ENCODE assay signal across 9 cellular contexts in the genomic region with DNA sequence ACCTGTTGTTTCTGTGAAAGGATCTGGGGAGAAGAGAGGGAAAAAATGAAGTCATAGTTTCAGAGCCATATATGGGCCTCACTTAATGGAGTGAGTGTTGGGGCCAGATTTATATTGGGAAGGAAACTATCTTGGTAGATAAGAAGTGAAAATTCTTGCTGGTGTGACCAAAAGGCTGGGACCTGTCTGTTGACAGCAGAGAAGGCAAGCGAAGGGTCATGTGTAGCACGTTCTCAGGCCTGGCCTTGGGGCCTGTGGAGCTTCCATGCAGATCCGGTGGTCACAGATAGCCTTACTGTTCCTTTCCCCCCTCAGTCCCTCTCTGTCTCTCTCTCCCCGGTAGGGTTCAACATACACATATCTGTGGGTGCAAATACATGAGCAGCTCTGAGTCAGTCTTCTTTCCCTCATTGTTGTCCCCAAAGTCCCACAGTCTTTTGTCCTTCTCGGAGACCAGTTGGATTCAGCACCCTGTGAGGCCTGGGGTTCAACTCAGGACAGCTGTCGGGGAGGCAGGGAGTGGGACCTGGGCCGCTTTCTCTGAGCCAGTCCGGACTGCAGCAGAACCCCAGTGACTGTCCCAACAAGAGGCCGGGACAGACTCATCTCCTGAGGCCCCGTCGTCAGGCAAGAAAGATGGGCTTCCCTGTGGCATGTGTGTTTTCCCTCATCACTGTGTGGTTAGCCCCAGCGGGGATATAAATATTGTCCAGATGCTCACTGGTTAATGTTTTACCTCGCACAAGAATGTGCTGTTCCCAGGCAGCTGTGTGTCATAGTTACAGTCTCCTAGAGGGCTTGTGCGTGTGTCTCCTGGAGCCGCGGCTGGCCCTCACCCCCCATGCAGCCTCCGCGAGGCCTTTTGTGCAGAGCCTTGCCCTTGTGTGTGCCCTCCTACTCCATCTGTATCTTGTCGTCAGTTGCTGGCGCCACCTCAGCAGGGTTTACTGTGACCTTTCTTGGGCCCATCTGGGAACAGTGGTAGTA. TPM values are rescaled to one million over a fixed set of nuclear protein-coding genes. Genes with fewer than 3 reads are reported as not detected.
DNase-seq lines count a peak whose midpoint lies in the region; TF ChIP-seq lines count a peak whose summit lies in the region.
"Had no signal": no experiment of that assay in that cellular context is flagged by ENCODE, and none has a peak within 500 bp of the region (broad histone marks: within the 10 kb centered on the region; RNA-seq: fewer than 3 reads in every experiment).

No MANE protein-coding gene starts in this region.

- DNase-seq in DMS53 treated with DMSO at 0.1 percent for 48 hours (lab: John Stamatoyannopoulos, UW; ENCODE audit: unreplicated experiment), result peak; percentile 66
- DNase-seq in SW480 (ENCODE audit: low spot score), result peak; percentile 72
- no peak for DNase-seq in right atrium auricular region (ENCODE audit: low spot score)
- peak; percentile 98 for DNase-seq in renal cortical epithelial cell (ENCODE audit: low read depth)
- no peak for DNase-seq in NCI-H345 treated with DMSO at 0.1 percent for 48 hours (lab: John Stamatoyannopoulos, UW; ENCODE audit: unreplicated experiment)
- no peak for DNase-seq in activated CD4-positive, alpha-beta T cell treated with anti-CD3 and anti-CD28 coated beads for 48 hours
- DNase-seq in NCI-H1105 (lab: John Stamatoyannopoulos, UW), result no peak
- DNase-seq: H9, SIG-M5 had no signal

- H3K9me3 ChIP-seq in right atrium auricular region, result no peaks in the 10 kb centered on the region

- peak overlapping the region; percentile 79 to 93 for H3K27ac ChIP-seq in right atrium auricular region

- no peaks in the 10 kb centered on the region for H3K27me3 ChIP-seq in right atrium auricular region

- peak overlapping the region; percentile 12 for H3K4me3 ChIP-seq in right atrium auricular region

- H3K4me1 ChIP-seq in right atrium auricular region, result peaks cover 0 to 31% of the 10 kb centered on the region in 2 donors

- no peak for TF ChIP-seq CTCF in right atrium auricular region (IDR thresholded peaks at IDR 0.05)

- no peaks in the 10 kb centered on the region for H3K36me3 ChIP-seq in right atrium auricular region

RNA-seq across cellular contexts. Expression of a gene that starts 34.7 kb away (rescaled TPM):
- total RNA-seq in right atrium auricular region (100 to 1,000 TPM in 1 of 2 donors, 10 to 100 TPM in 1; 85.4 to 130 TPM), renal cortical epithelial cell (17.0 and 25.5 TPM in 2 replicates)

Comparison
In these comparisons a context has a peak if more than half of its experiments do, and no peak if none do; other contexts are left out.
1. DNase-seq: peak in DMS53 treated with DMSO at 0.1 percent for 48 hours (single experiment), SW480 (single experiment) and renal cortical epithelial cell (single experiment); none in right atrium auricular region (single experiment), NCI-H345 treated with DMSO at 0.1 percent for 48 hours (single experiment), activated CD4-positive, alpha-beta T cell treated with anti-CD3 and anti-CD28 coated beads for 48 hours (single experiment) and NCI-H1105 (single experiment).